ENCODE assay signal across 24 cellular contexts in the genomic region with DNA sequence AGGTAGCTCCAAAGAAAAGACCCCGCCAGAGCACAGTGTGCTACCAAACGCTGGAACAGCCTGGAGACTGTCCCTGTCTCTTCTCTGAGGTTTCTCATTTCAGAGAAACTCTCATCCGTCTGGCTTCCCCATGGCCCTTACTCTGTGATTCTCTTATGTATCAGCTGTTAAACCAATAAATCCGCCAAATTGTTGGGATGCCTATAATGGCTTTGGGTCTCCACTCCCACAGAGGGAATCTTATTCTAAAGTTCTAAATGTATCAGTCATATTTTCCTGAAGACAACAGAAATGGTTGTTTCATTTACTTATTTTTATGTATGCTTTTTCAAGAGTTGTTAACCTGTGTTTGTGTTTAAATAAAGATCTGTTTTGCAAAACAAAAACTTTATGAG. TPM values are rescaled to one million over a fixed set of nuclear protein-coding genes. Genes with fewer than 3 reads are reported as not detected.
DNase-seq lines count a peak whose midpoint lies in the region; FAIRE-seq and TF ChIP-seq lines count a peak whose summit lies in the region.
"Had no signal": no experiment of that assay in that cellular context is flagged by ENCODE, and none has a peak within 500 bp of the region (broad histone marks: within the 10 kb centered on the region; RNA-seq: fewer than 3 reads in every experiment).

No MANE protein-coding gene starts in this region.

- H3K9me3 ChIP-seq in subcutaneous abdominal adipose tissue (ENCODE audit: control insufficient read depth in 5 of 5, low read length in 5 of 5), result no peaks in the 10 kb centered on the region
- H3K9me3 ChIP-seq in Peyer's patch, result no peaks in the 10 kb centered on the region
- H3K9me3 ChIP-seq: thyroid gland had no signal

- no peaks in the 10 kb centered on the region for H3K36me3 ChIP-seq in subcutaneous abdominal adipose tissue (ENCODE audit: control insufficient read depth in 5 of 5, insufficient read depth in 5 of 5, low read length in 5 of 5)
- H3K36me3 ChIP-seq in Peyer's patch, result no peaks in the 10 kb centered on the region
- H3K36me3 ChIP-seq: thyroid gland had no signal

- no peaks in the 10 kb centered on the region for H3K27me3 Mint-ChIP-seq in chondrocyte (ENCODE audit: low read depth)

- H3K27me3 ChIP-seq in subcutaneous abdominal adipose tissue (ENCODE audit: control insufficient read depth in 5 of 5, insufficient read depth in 4 of 5, low read length in 5 of 5) (peaks cover 0 to 8% (median 0%) of the 10 kb centered on the region in 5 donors), Peyer's patch (no peaks in the 10 kb centered on the region)
- H3K27me3 ChIP-seq: thyroid gland had no signal

- H3K9ac ChIP-seq in subcutaneous abdominal adipose tissue (ENCODE audit: low read length in 5 of 5), result peak overlapping the region in 2 of 5 donors; percentile 46 to 55
- H3K9ac ChIP-seq: GM23248 had no signal

- H3K4me1 ChIP-seq in subcutaneous abdominal adipose tissue (ENCODE audit: control insufficient read depth in 5 of 5, insufficient read depth in 5 of 5, low read length in 5 of 5) (peaks cover 0 to 43% (median 3%) of the 10 kb centered on the region in 5 donors), Peyer's patch (no peaks in the 10 kb centered on the region)

- TF ChIP-seq CTCF in VCaP (conservative IDR thresholded peaks at IDR 0.05), result no peak
- no peak for TF ChIP-seq CTCF in chondrocyte (IDR thresholded peaks at IDR 0.05)
- no peak for TF ChIP-seq CTCF in Peyer's patch (IDR thresholded peaks at IDR 0.05)

- peak overlapping the region in 3 of 5 donors; percentile 60 to 79 (median 77) for H3K4me3 ChIP-seq in subcutaneous abdominal adipose tissue (ENCODE audit: low read depth in 1 of 5, low read length in 5 of 5)
- H3K4me3 ChIP-seq in Peyer's patch, result peak overlapping the region in 1 of 4 donors; percentile 30
- H3K4me3 ChIP-seq: GM23248 had no signal

- no peak for TF ChIP-seq POLR2A in Peyer's patch (IDR thresholded peaks at IDR 0.05)

- no peak for FAIRE-seq in RCC 7860 (lab: Jason Lieb, UNC)

- H3K36me3 Mint-ChIP-seq in chondrocyte (ENCODE audit: low read depth), result peaks cover 3% of the 10 kb centered on the region
- H3K36me3 Mint-ChIP-seq: mesothelial cell of epicardium; stimulated activated naive B cell treated with anti-CD40 and anti-IgM and Interleukin-4, amounts not matched to agents 10 μg/mL and 1 μg/mL and 100 μg/mL, for 72 hours had no signal

- no peaks in the 10 kb centered on the region for H3K9me3 Mint-ChIP-seq in chondrocyte (ENCODE audit: low read depth)
- H3K9me3 Mint-ChIP-seq: activated T-cell treated with anti-CD3 and anti-CD28 coated beads, Interleukin-2, amount 50 U/mL, for 72 hours; effector memory CD8-positive, alpha-beta T cell; mesothelial cell of epicardium; nephron progenitor cell; stimulated activated naive B cell treated with anti-CD40 and anti-IgM and Interleukin-4, amounts not matched to agents 10 μg/mL and 1 μg/mL and 100 μg/mL, for 72 hours had no signal

- DNase-seq in chondrocyte (ENCODE audit: low spot score) (no peak), myocyte (ENCODE audit: low read depth) (peak; percentile 44), RCC 7860 (ENCODE audit: low spot score) (no peak), Peyer's patch (no peak)
- no peak for DNase-seq in activated CD8-positive, alpha-beta memory T cell treated with anti-CD3 and anti-CD28 coated beads, Interleukin-2, amount 50 U/mL, for 4 hours
- no peak for DNase-seq in central memory CD4-positive, alpha-beta T cell
- DNase-seq: activated CD4-positive, alpha-beta T cell treated with anti-CD3 and anti-CD28 coated beads for 1 hour; activated naive CD4-positive, alpha-beta T cell treated with anti-CD3 and anti-CD28 coated beads, Interleukin-2, amount 50 U/mL, for 16 hours; activated T-cell treated with anti-CD3 and anti-CD28 coated beads, Interleukin-2, amount 50 U/mL, for 72 hours; DMS79; effector memory CD8-positive, alpha-beta T cell; NCI-H1105; NCI-H2029; NCI-H2227 treated with DMSO at 0.1 percent for 48 hours; NCI-H748 treated with DMSO at 0.1 percent for 48 hours; nephron progenitor cell; SHP77; stimulated activated naive B cell treated with anti-CD40 and anti-IgM and Interleukin-4, amounts not matched to agents 10 μg/mL and 1 μg/mL and 100 μg/mL, for 72 hours had no signal

- H3K4me1 Mint-ChIP-seq in chondrocyte (ENCODE audit: low read depth), result peaks cover 86% of the 10 kb centered on the region

- H3K27ac Mint-ChIP-seq in chondrocyte (ENCODE audit: unreplicated experiment), result peak overlapping the region; percentile 64
- H3K27ac Mint-ChIP-seq: activated T-cell treated with anti-CD3 and anti-CD28 coated beads, Interleukin-2, amount 50 U/mL, for 72 hours; effector memory CD8-positive, alpha-beta T cell; mesothelial cell of epicardium; stimulated activated naive B cell treated with anti-CD40 and anti-IgM and Interleukin-4, amounts not matched to agents 10 μg/mL and 1 μg/mL and 100 μg/mL, for 72 hours had no signal

- H3K4me3 Mint-ChIP-seq in chondrocyte (ENCODE audit: unreplicated experiment), result no peak overlapping the region
- H3K4me3 Mint-ChIP-seq: activated T-cell treated with anti-CD3 and anti-CD28 coated beads, Interleukin-2, amount 50 U/mL, for 72 hours; effector memory CD8-positive, alpha-beta T cell; mesothelial cell of epicardium; nephron progenitor cell; stimulated activated naive B cell treated with anti-CD40 and anti-IgM and Interleukin-4, amounts not matched to agents 10 μg/mL and 1 μg/mL and 100 μg/mL, for 72 hours had no signal

- H3K27ac ChIP-seq in VCaP (peak overlapping the region; percentile 73), subcutaneous abdominal adipose tissue (ENCODE audit: low read depth, low read length) (peak overlapping the region; percentile 76), Peyer's patch (peak overlapping the region in 1 of 4 donors; percentile 25)
- H3K27ac ChIP-seq: GM23248 had no signal

RNA-seq across cellular contexts. Expression of a gene that starts 4.0 kb away (rescaled TPM):
- total RNA-seq in chondrocyte (33.4 to 39.8 TPM (median 34.8 TPM) in 3 replicates), myocyte (1.4 TPM in 1 of 2 replicates, not detected in the other), Peyer's patch (10 to 100 TPM in 1 of 4 donors, 1 to 10 TPM in 3; 4.2 to 20.6 (median 4.8) TPM)
- 0.47 TPM for polyA plus RNA-seq in myocyte (2012)
- polyA plus RNA-seq: fibroblast of lung had no signal
